ENCODE assay signal across 2 cellular contexts in the genomic region with DNA sequence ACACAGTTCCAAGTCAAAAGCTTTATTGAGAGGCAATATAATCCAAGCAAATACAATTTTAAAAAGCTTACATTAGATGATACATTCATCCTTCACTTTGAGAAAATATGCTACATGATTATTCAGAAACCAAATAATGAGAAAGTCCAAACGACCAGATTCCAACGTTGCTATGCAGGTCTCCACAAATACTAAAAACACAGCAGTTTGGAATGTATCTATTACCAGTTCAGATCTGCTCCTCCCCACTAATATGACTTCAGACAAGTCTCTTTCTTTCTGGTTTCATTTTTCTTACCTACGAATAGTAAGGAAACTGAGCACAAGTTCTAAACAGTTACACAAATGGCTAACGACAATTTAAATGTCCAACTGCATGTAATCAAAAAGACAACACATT.
TF ChIP-seq lines count a peak whose summit lies in the region.

No MANE protein-coding gene starts in this region.

TF ChIP-seq in SK-N-SH treated with all-trans-retinoic acid at 6 μM for 48 hours, 23 proteins besides CTCF, POLR2A, EP300 and RAD21:
- TF ChIP-seq, protein P1, sequence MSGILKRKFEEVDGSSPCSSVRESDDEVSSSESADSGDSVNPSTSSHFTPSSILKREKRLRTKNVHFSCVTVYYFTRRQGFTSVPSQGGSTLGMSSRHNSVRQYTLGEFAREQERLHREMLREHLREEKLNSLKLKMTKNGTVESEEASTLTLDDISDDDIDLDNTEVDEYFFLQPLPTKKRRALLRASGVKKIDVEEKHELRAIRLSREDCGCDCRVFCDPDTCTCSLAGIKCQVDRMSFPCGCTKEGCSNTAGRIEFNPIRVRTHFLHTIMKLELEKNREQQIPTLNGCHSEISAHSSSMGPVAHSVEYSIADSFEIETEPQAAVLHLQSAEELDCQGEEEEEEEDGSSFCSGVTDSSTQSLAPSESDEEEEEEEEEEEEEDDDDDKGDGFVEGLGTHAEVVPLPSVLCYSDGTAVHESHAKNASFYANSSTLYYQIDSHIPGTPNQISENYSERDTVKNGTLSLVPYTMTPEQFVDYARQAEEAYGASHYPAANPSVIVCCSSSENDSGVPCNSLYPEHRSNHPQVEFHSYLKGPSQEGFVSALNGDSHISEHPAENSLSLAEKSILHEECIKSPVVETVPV (CRISPR knock-in tag; IDR thresholded peaks at IDR 0.05): no peak
- TF ChIP-seq ZC3H10 (CRISPR knock-in tag; IDR thresholded peaks at IDR 0.05) (no peak), ISL1 (CRISPR knock-in tag; IDR thresholded peaks at IDR 0.05) (no peak), ZNF70 (CRISPR knock-in tag; IDR thresholded peaks at IDR 0.05) (no peak), CREB5 (CRISPR knock-in tag; IDR thresholded peaks at IDR 0.05; ENCODE audit: low read depth) (no peak), TOX (CRISPR knock-in tag; IDR thresholded peaks at IDR 0.05; ENCODE audit: borderline replicate concordance) (no peak), RARB (CRISPR knock-in tag; IDR thresholded peaks at IDR 0.05) (no peak), PPARA (CRISPR knock-in tag; IDR thresholded peaks at IDR 0.05; ENCODE audit: borderline replicate concordance) (no peak), BACH2 (CRISPR knock-in tag; IDR thresholded peaks at IDR 0.05; ENCODE audit: borderline replicate concordance) (no peak), PATZ1 (CRISPR knock-in tag; IDR thresholded peaks at IDR 0.05; ENCODE audit: borderline replicate concordance) (no peak)

TF ChIP-seq in SK-N-SH, 30 proteins besides CTCF, POLR2A, EP300 and RAD21 (continued from another document):
- TF ChIP-seq, protein P2, sequence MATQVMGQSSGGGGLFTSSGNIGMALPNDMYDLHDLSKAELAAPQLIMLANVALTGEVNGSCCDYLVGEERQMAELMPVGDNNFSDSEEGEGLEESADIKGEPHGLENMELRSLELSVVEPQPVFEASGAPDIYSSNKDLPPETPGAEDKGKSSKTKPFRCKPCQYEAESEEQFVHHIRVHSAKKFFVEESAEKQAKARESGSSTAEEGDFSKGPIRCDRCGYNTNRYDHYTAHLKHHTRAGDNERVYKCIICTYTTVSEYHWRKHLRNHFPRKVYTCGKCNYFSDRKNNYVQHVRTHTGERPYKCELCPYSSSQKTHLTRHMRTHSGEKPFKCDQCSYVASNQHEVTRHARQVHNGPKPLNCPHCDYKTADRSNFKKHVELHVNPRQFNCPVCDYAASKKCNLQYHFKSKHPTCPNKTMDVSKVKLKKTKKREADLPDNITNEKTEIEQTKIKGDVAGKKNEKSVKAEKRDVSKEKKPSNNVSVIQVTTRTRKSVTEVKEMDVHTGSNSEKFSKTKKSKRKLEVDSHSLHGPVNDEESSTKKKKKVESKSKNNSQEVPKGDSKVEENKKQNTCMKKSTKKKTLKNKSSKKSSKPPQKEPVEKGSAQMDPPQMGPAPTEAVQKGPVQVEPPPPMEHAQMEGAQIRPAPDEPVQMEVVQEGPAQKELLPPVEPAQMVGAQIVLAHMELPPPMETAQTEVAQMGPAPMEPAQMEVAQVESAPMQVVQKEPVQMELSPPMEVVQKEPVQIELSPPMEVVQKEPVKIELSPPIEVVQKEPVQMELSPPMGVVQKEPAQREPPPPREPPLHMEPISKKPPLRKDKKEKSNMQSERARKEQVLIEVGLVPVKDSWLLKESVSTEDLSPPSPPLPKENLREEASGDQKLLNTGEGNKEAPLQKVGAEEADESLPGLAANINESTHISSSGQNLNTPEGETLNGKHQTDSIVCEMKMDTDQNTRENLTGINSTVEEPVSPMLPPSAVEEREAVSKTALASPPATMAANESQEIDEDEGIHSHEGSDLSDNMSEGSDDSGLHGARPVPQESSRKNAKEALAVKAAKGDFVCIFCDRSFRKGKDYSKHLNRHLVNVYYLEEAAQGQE (IDR thresholded peaks at IDR 0.05; ENCODE audit: low read depth, low read length): no peak
- TF ChIP-seq FOSL2 (IDR thresholded peaks at IDR 0.05; ENCODE audit: borderline replicate concordance, low read depth) (no peak), IRF3 (IDR thresholded peaks at IDR 0.05; ENCODE audit: low read depth, low read length) (no peak), YY1 (IDR thresholded peaks at IDR 0.05; ENCODE audit: low read depth) (no peak), FOXJ3 (CRISPR knock-in tag; IDR thresholded peaks at IDR 0.05) (no peak), ELF1 (IDR thresholded peaks at IDR 0.05) (no peak), SMC3 (IDR thresholded peaks at IDR 0.05; ENCODE audit: low read depth, low read length) (no peak), POLR2AphosphoS5 (IDR thresholded peaks at IDR 0.05; ENCODE audit: low read depth, low read length) (no peak), CHD2 (IDR thresholded peaks at IDR 0.05; ENCODE audit: low read length, partially characterized antibody) (no peak), RXRA (IDR thresholded peaks at IDR 0.05; ENCODE audit: borderline replicate concordance, low read depth) (no peak), TEAD4 (IDR thresholded peaks at IDR 0.05; ENCODE audit: borderline replicate concordance, insufficient read depth) (no peak), NFIC (IDR thresholded peaks at IDR 0.05; ENCODE audit: borderline replicate concordance) (no peak), SIN3A (IDR thresholded peaks at IDR 0.05; ENCODE audit: borderline replicate concordance, low read depth, low read length) (no peak), EZH2phosphoT487 (IDR thresholded peaks at IDR 0.05; ENCODE audit: borderline replicate concordance, low read depth) (no peak), MXI1 (IDR thresholded peaks at IDR 0.05; ENCODE audit: low read depth, low read length) (no peak)
- TF ChIP-seq, protein P3, sequence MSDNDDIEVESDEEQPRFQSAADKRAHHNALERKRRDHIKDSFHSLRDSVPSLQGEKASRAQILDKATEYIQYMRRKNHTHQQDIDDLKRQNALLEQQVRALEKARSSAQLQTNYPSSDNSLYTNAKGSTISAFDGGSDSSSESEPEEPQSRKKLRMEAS (IDR thresholded peaks at IDR 0.05; ENCODE audit: low read depth): no peak
